In genomic region chr1:234683127-234683855, GRCh38 we compare ENCODE assay signal across 1 cellular context.
TF ChIP-seq lines count a peak whose summit lies in the region.

No MANE protein-coding gene starts in this region.

TF ChIP-seq in H1, 55 proteins besides CTCF, POLR2A, EP300 and RAD21:
- TF ChIP-seq CHD7 (IDR thresholded peaks at IDR 0.05; ENCODE audit: insufficient replicate concordance, low read length) (no peak), CBX8 (IDR thresholded peaks at IDR 0.05; ENCODE audit: borderline replicate concordance, low read depth, low read length) (no peak), KDM4A (IDR thresholded peaks at IDR 0.05; ENCODE audit: low read depth, low read length, severe bottlenecking) (no peak), SAP30 (IDR thresholded peaks at IDR 0.05; ENCODE audit: insufficient read depth, insufficient replicate concordance, low read length) (no peak), NANOG (IDR thresholded peaks at IDR 0.05; ENCODE audit: insufficient read depth, low read depth, low read length, poor library complexity, severe bottlenecking) (no peak), CHD1 (IDR thresholded peaks at IDR 0.05; ENCODE audit: low read depth, low read length) (no peak), JUND (IDR thresholded peaks at IDR 0.05; ENCODE audit: low read length) (no peak), EZH2 (IDR thresholded peaks at IDR 0.05; ENCODE audit: low read depth, low read length, severe bottlenecking) (no peak), SP2 (IDR thresholded peaks at IDR 0.05; ENCODE audit: low read length) (no peak), KDM1A (IDR thresholded peaks at IDR 0.05; ENCODE audit: borderline replicate concordance, low read length) (no peak), CTBP2 (IDR thresholded peaks at IDR 0.05; ENCODE audit: borderline replicate concordance, insufficient read depth, insufficient read length, low read length) (no peak), EGR1 (IDR thresholded peaks at IDR 0.05; ENCODE audit: borderline replicate concordance, low read depth, low read length) (no peak), RXRA (IDR thresholded peaks at IDR 0.05; ENCODE audit: insufficient read depth, low read depth, low read length) (no peak), SRF (IDR thresholded peaks at IDR 0.05; ENCODE audit: low read depth, low read length) (no peak), RFX5 (IDR thresholded peaks at IDR 0.05; ENCODE audit: borderline replicate concordance, low read depth, low read length) (no peak), SIX5 (IDR thresholded peaks at IDR 0.05; ENCODE audit: low read depth, low read length) (no peak), TEAD4 (IDR thresholded peaks at IDR 0.05; ENCODE audit: low read depth, low read length) (no peak), HDAC2 (IDR thresholded peaks at IDR 0.05; ENCODE audit: borderline replicate concordance in 1 of 2, low read depth in 2 of 2, low read length in 2 of 2) (no peak)
